Comparison of ENCODE assay signal across 2 cellular contexts in genomic region chr2:67295406-67295805, GRCh38.
TF ChIP-seq lines count a peak whose summit lies in the region.

No MANE protein-coding gene starts in this region.

TF ChIP-seq in IMR-90, 13 proteins besides CTCF, POLR2A, EP300 and RAD21:
- no peak for TF ChIP-seq CHD1 (IDR thresholded peaks at IDR 0.05; ENCODE audit: low read depth, low read length)
- TF ChIP-seq USF2 (IDR thresholded peaks at IDR 0.05; ENCODE audit: low read depth, low read length) = no peak
- TF ChIP-seq ELK1 (IDR thresholded peaks at IDR 0.05; ENCODE audit: borderline replicate concordance, low read depth, low read length) = no peak
- TF ChIP-seq SMC3 (IDR thresholded peaks at IDR 0.05; ENCODE audit: low read depth, low read length) = no peak
- TF ChIP-seq MXI1 (IDR thresholded peaks at IDR 0.05; ENCODE audit: borderline replicate concordance, low read depth, low read length) = no peak
- TF ChIP-seq FOS (IDR thresholded peaks at IDR 0.05; ENCODE audit: low read depth, low read length) = no peak
- TF ChIP-seq MAFK (IDR thresholded peaks at IDR 0.05; ENCODE audit: low read depth, low read length) = no peak
- TF ChIP-seq BHLHE40 (IDR thresholded peaks at IDR 0.05; ENCODE audit: low read depth, low read length) = no peak
- no peak for TF ChIP-seq CEBPB (IDR thresholded peaks at IDR 0.05; ENCODE audit: low read depth, low read length)
- TF ChIP-seq NFE2L2 (IDR thresholded peaks at IDR 0.05; ENCODE audit: low read depth, low read length) = no peak
- no peak for TF ChIP-seq MAZ (IDR thresholded peaks at IDR 0.05; ENCODE audit: borderline replicate concordance, low read depth, low read length)
- no peak for TF ChIP-seq RCOR1 (IDR thresholded peaks at IDR 0.05; ENCODE audit: insufficient replicate concordance, low read length)
- TF ChIP-seq RFX5 (IDR thresholded peaks at IDR 0.05; ENCODE audit: low read depth, low read length) = no peak

TF ChIP-seq in neural cell, 6 proteins besides CTCF, POLR2A, EP300 and RAD21:
- TF ChIP-seq TAF1 (IDR thresholded peaks at IDR 0.05; ENCODE audit: low read depth) = no peak
- no peak for TF ChIP-seq MXI1 (conservative IDR thresholded peaks at IDR 0.05; ENCODE audit: poor library complexity, severe bottlenecking)
- no peak for TF ChIP-seq SMC3 (conservative IDR thresholded peaks at IDR 0.05; ENCODE audit: poor library complexity)
- TF ChIP-seq POLR2AphosphoS5 (IDR thresholded peaks at IDR 0.05) = no peak
- TF ChIP-seq EZH2 (IDR thresholded peaks at IDR 0.05; ENCODE audit: borderline replicate concordance, insufficient read depth, low read length, poor library complexity, severe bottlenecking) = no peak
- no peak for TF ChIP-seq REST (IDR thresholded peaks at IDR 0.05; ENCODE audit: borderline replicate concordance)
